ENCODE assay signal across 17 cellular contexts in genomic region chr20:62378215-62378614, GRCh38. TPM values are rescaled to one million over a fixed set of nuclear protein-coding genes. Genes with fewer than 3 reads are reported as not detected.
DNase-seq lines count a peak whose midpoint lies in the region; ATAC-seq and TF ChIP-seq lines count a peak whose summit lies in the region.
"Had no signal": no experiment of that assay in that cellular context is flagged by ENCODE, and none has a peak within 500 bp of the region (broad histone marks: within the 10 kb centered on the region; RNA-seq: fewer than 3 reads in every experiment).

No MANE protein-coding gene starts in this region.

- peaks cover 8 to 15% of the 10 kb centered on the region in 2 donors for H3K4me1 Mint-ChIP-seq in immature natural killer cell

- H3K79me2 ChIP-seq in smooth muscle cell (ENCODE audit: low read depth) = no peaks in the 10 kb centered on the region

- H3K9me3 ChIP-seq in NT2/D1 (ENCODE audit: insufficient read depth, low read length) = no peaks in the 10 kb centered on the region; the same call in 1 of the 2 replicates
- no peaks in the 10 kb centered on the region for H3K9me3 ChIP-seq in smooth muscle cell (replicated peaks; ENCODE audit: low read depth)

- H3K27me3 Mint-ChIP-seq in immature natural killer cell (ENCODE audit: low read depth in 3 of 3) = peaks cover 2 to 6% (median 3%) of the 10 kb centered on the region in 3 donors
- H3K27me3 Mint-ChIP-seq: activated T-cell treated with anti-CD3 and anti-CD28 coated beads, Interleukin-2, amount 50 U/mL, for 24 hours had no signal

- no peaks in the 10 kb centered on the region for H3K27me3 ChIP-seq in NT2/D1 (ENCODE audit: insufficient read depth, insufficient read length)
- H3K27me3 ChIP-seq in foreskin keratinocyte = no peaks in the 10 kb centered on the region
- no peaks in the 10 kb centered on the region for H3K27me3 ChIP-seq in smooth muscle cell (ENCODE audit: low read depth)
- H3K27me3 ChIP-seq: BLaER1 treated with 17β-estradiol and CSF1 and Interleukin-3, amounts not matched to agents 10 nM and 100 nM had no signal

- H3K36me3 ChIP-seq in NT2/D1 (ENCODE audit: insufficient read depth, insufficient read length, low read length) (peaks cover 23% of the 10 kb centered on the region), smooth muscle cell (ENCODE audit: low read depth) (no peaks in the 10 kb centered on the region)

- peak; percentile 67 for ATAC-seq in foreskin keratinocyte
- ATAC-seq in HG03039 (IDR thresholded peaks at IDR 0.05; ENCODE audit: unreplicated experiment) = no peak
- ATAC-seq in HG03175 (IDR thresholded peaks at IDR 0.05; ENCODE audit: unreplicated experiment) = no peak

- peaks cover 6 to 10% (median 9%) of the 10 kb centered on the region in 3 donors for H3K36me3 Mint-ChIP-seq in immature natural killer cell

- peaks cover 10% of the 10 kb centered on the region for H4K20me1 ChIP-seq in smooth muscle cell (ENCODE audit: low read depth)

- no peak overlapping the region for H3K4me3 Mint-ChIP-seq in immature natural killer cell
- H3K4me3 Mint-ChIP-seq: activated T-cell treated with anti-CD3 and anti-CD28 coated beads, Interleukin-2, amount 50 U/mL, for 24 hours; T-helper 2 cell treated with Interferon-gamma antibody and Interleukin-4, amounts not matched to agents 5 μg/mL and 100 μg/mL, for 36 hours had no signal

- H3K9ac ChIP-seq in NT2/D1 (ENCODE audit: insufficient read length, low read depth) (peak overlapping the region; percentile 21), smooth muscle cell (ENCODE audit: low read depth) (no peak overlapping the region)
- H3K9ac ChIP-seq: BLaER1 treated with 17β-estradiol and CSF1 and Interleukin-3, amounts not matched to agents 10 nM and 100 nM had no signal

- H3K4me2 ChIP-seq in smooth muscle cell = no peak overlapping the region
- H3K4me2 ChIP-seq: BLaER1 treated with 17β-estradiol and CSF1 and Interleukin-3, amounts not matched to agents 10 nM and 100 nM had no signal

- H3K4me1 ChIP-seq in NT2/D1 (ENCODE audit: insufficient read depth, insufficient read length) (peaks cover 38% of the 10 kb centered on the region), foreskin keratinocyte (peaks cover 37% of the 10 kb centered on the region), smooth muscle cell (ENCODE audit: low read depth) (peaks cover 22% of the 10 kb centered on the region)

- H3K9me3 Mint-ChIP-seq in immature natural killer cell = no peaks in the 10 kb centered on the region

- H3K4me3 ChIP-seq in NT2/D1 (ENCODE audit: insufficient read length, low read depth) = no peak overlapping the region
- H3K4me3 ChIP-seq in smooth muscle cell = no peak overlapping the region
- H3K4me3 ChIP-seq: BLaER1 treated with 17β-estradiol and CSF1 and Interleukin-3, amounts not matched to agents 10 nM and 100 nM had no signal

- H3F3A ChIP-seq in smooth muscle cell (ENCODE audit: low read depth) = peaks cover 5% of the 10 kb centered on the region

- peak; percentile 40 for DNase-seq in DMS79 treated with DMSO at 0.1 percent for 48 hours (lab: John Stamatoyannopoulos, UW)
- DNase-seq in NT2/D1 (ENCODE audit: low read depth, low spot score) = no peak
- DNase-seq in foreskin keratinocyte = peak; percentile 90 to 95
- no peak for DNase-seq in smooth muscle cell (lab: John Stamatoyannopoulos, UW; ENCODE audit: unreplicated experiment)
- no peak for DNase-seq in H4 (ENCODE audit: low spot score)
- DNase-seq in immature natural killer cell = no peak
- DNase-seq: activated T-cell treated with anti-CD3 and anti-CD28 coated beads, Interleukin-2, amount 50 U/mL, for 24 hours; cortex of kidney; NCI-H82; SHP77; stimulated activated naive CD4-positive, alpha-beta T cell treated with Interleukin-2 at 50 U/mL for 16 hours had no signal

- 59% methylated on average over 17 of the region's 22 CpGs for WGBS in smooth muscle cell (ENCODE audit: low lambda C conversion rate)

- no peak overlapping the region for H2AFZ ChIP-seq in smooth muscle cell (ENCODE audit: low read depth)

- TF ChIP-seq CTCF in foreskin keratinocyte (conservative IDR thresholded peaks at IDR 0.05) = no peak
- no peak for TF ChIP-seq CTCF in smooth muscle cell (IDR thresholded peaks at IDR 0.05; ENCODE audit: borderline replicate concordance, insufficient read depth, poor library complexity, severe bottlenecking)

- H3K27ac Mint-ChIP-seq in immature natural killer cell = no peak overlapping the region
- H3K27ac Mint-ChIP-seq: activated T-cell treated with anti-CD3 and anti-CD28 coated beads, Interleukin-2, amount 50 U/mL, for 24 hours; T-helper 2 cell treated with Interferon-gamma antibody and Interleukin-4, amounts not matched to agents 5 μg/mL and 100 μg/mL, for 36 hours had no signal

- H3K27ac ChIP-seq in foreskin keratinocyte (peak overlapping the region; percentile 74), smooth muscle cell (ENCODE audit: low read depth) (peak overlapping the region; percentile 75)
- H3K27ac ChIP-seq: BLaER1 treated with 17β-estradiol and CSF1 and Interleukin-3, amounts not matched to agents 10 nM and 100 nM had no signal

RNA-seq across cellular contexts. Expression of gene RPS21, which starts 8.7 kb away (rescaled TPM):
- total RNA-seq in foreskin keratinocyte = 1,147 and 1,424 TPM in 2 replicates
- polyA plus RNA-seq in foreskin keratinocyte = 3,116 and 3,644 TPM in 2 replicates
- total RNA-seq in smooth muscle cell = 2,536 and 4,082 TPM in 2 replicates
- 438 and 495 TPM in 2 replicates for polyA plus RNA-seq in smooth muscle cell
- 2,095 and 2,204 TPM in 2 replicates for total RNA-seq in H4 (2014; rRNA removed; shearing (Covaris generic))
- 1,000 to 10,000 TPM in 2 of 3 donors, 100 to 1,000 TPM in 1; 743 to 1,716 (median 1,008) TPM for polyA plus RNA-seq in immature natural killer cell

RNA-seq across cellular contexts. Expression of gene LAMA5, which starts 11.1 kb away (rescaled TPM):
- total RNA-seq in foreskin keratinocyte (72.6 and 87.7 TPM in 2 replicates), smooth muscle cell (27.5 and 30.0 TPM in 2 replicates)
- polyA plus RNA-seq in foreskin keratinocyte (62.3 and 75.3 TPM in 2 replicates), smooth muscle cell (27.6 and 132 TPM in 2 replicates), immature natural killer cell (under 1 TPM in 1 of 3 donors, not detected in 2; 0.30 TPM)
- total RNA-seq in H4 (2014; rRNA removed; shearing (Covaris generic)) = 4.4 and 4.5 TPM in 2 replicates

RNA-seq across cellular contexts. Expression of gene CABLES2, which starts 28.9 kb away (rescaled TPM):
- total RNA-seq in foreskin keratinocyte (6.2 and 7.1 TPM in 2 replicates), smooth muscle cell (5.2 and 7.6 TPM in 2 replicates)
- polyA plus RNA-seq in foreskin keratinocyte (5.7 and 5.8 TPM in 2 replicates), smooth muscle cell (7.4 and 13.7 TPM in 2 replicates), immature natural killer cell (1 to 10 TPM; 1.3 to 2.6 (median 2.5) TPM)
- 2.4 and 4.8 TPM in 2 replicates for total RNA-seq in H4 (2014; rRNA removed; shearing (Covaris generic))

RNA-seq across cellular contexts. Expression of gene RBBP8NL, which starts 49.1 kb away (rescaled TPM):
- total RNA-seq in foreskin keratinocyte (not detected in 2 replicates), smooth muscle cell (0.27 and 0.40 TPM in 2 replicates)
- polyA plus RNA-seq in foreskin keratinocyte (not detected in 2 replicates), smooth muscle cell (4.4 TPM in 1 of 2 replicates, not detected in the other), immature natural killer cell (not detected)
- not detected in 2 replicates for total RNA-seq in H4 (2014; rRNA removed; shearing (Covaris generic))
- total RNA-seq: fibroblast of lung, skeletal muscle tissue had no signal
- polyA plus RNA-seq: fibroblast of lung had no signal

Comparison
In these comparisons a context has a peak if more than half of its experiments do, and no peak if none do; other contexts are left out.
1. DNase-seq: peak in DMS79 treated with DMSO at 0.1 percent for 48 hours (single experiment) and foreskin keratinocyte (2 of 2); none in NT2/D1 (single experiment), smooth muscle cell (single experiment), H4 (single experiment) and immature natural killer cell (0 of 3).